ENCODE assay signal across 16 cellular contexts in genomic region chr10:61486738-61487396, GRCh38. TPM values are rescaled to one million over a fixed set of nuclear protein-coding genes. Genes with fewer than 3 reads are reported as not detected.
DNase-seq lines count a peak whose midpoint lies in the region; ATAC-seq and TF ChIP-seq lines count a peak whose summit lies in the region.
"Had no signal": no experiment of that assay in that cellular context is flagged by ENCODE, and none has a peak within 500 bp of the region (broad histone marks: within the 10 kb centered on the region; RNA-seq: fewer than 3 reads in every experiment).

No MANE protein-coding gene starts in this region.

- H3K27ac ChIP-seq in PC-9 = no peak overlapping the region
- no peak overlapping the region for H3K27ac ChIP-seq in upper lobe of right lung
- H3K27ac ChIP-seq: breast epithelium, upper lobe of left lung had no signal

- H3K4me3 ChIP-seq in PC-9 (no peak overlapping the region), upper lobe of right lung (no peak overlapping the region)
- H3K4me3 ChIP-seq: breast epithelium, upper lobe of left lung had no signal

- POLR2A ChIA-PET in PC-9 (lab: Charles Lee; ENCODE audit: unreplicated experiment) = no interaction called here

- intact Hi-C loops in PC-9 (cut with micrococcal nuclease; ENCODE audit: unreplicated experiment) (no loop called here), upper lobe of right lung (cut with DNase I) (no loop called here)

- H3K4me1 ChIP-seq in PC-9 (replicated peaks; ENCODE audit: insufficient read depth) (0 out of 2 replicates have a peak, but pooled peaks cover 7% of the 10 kb centered on the region), upper lobe of right lung (peaks cover 6% of the 10 kb centered on the region)
- H3K4me1 ChIP-seq: breast epithelium had no signal

- H3K27me3 ChIP-seq in PC-9 (ENCODE audit: insufficient read depth, low read depth) = no peaks in the 10 kb centered on the region
- H3K27me3 ChIP-seq in upper lobe of right lung = no peaks in the 10 kb centered on the region
- H3K27me3 ChIP-seq: breast epithelium, upper lobe of left lung had no signal

- no peak overlapping the region; the same call in 1 of the 2 replicates for H3K4me2 ChIP-seq in PC-9

- H3K9me3 ChIP-seq in PC-9 (ENCODE audit: insufficient read depth, low read depth) (no peaks in the 10 kb centered on the region), upper lobe of right lung (no peaks in the 10 kb centered on the region)
- H3K9me3 ChIP-seq: breast epithelium, upper lobe of left lung had no signal

- peaks cover 8% of the 10 kb centered on the region; the same call in 1 of the 2 replicates for H3K9me2 ChIP-seq in PC-9 (ENCODE audit: insufficient read depth)

- BruUV-seq in PC-9 (replicated peaks; lab: Mats Ljungman, UMichigan) = no TSS peak

- ATAC-seq in upper lobe of right lung (peak; percentile 87), HG03175 (IDR thresholded peaks at IDR 0.05; ENCODE audit: unreplicated experiment) (no peak)
- ATAC-seq: activated T-helper 17 cell treated with anti-CD3 and anti-CD28 coated beads, Interleukin-2, amount 50 U/mL, for 72 hours had no signal

- no peaks in the 10 kb centered on the region for H4K20me1 ChIP-seq in PC-9 (ENCODE audit: insufficient read depth)

- no peak for TF ChIP-seq CTCF in PC-9 (conservative IDR thresholded peaks at IDR 0.05)
- no peak for TF ChIP-seq CTCF in upper lobe of right lung (IDR thresholded peaks at IDR 0.05)

- H3F3A ChIP-seq in PC-9 (ENCODE audit: insufficient read depth, low read depth) = no peaks in the 10 kb centered on the region

- H2AFZ ChIP-seq in PC-9 = 0 out of 2 replicates have a peak overlapping the region, but pooled peaks have one; percentile 17

- CTCF ChIA-PET in PC-9 (lab: Charles Lee) = no interaction called here

- DNase-seq in SIG-M5 treated with dmso at 0.1 percent for 504 hours (lab: John Stamatoyannopoulos, UW; ENCODE audit: unreplicated experiment) (peak; percentile 50), SIG-M5 (lab: John Stamatoyannopoulos, UW) (no peak), PC-9 (peak in 1 of 2 experiments; percentile 34), fibroblast of the conjunctiva (ENCODE audit: low read depth) (peak; percentile 30), upper lobe of right lung (no peak), DMS 273 (lab: John Stamatoyannopoulos, UW; ENCODE audit: unreplicated experiment) (no peak), NCI-H1105 (lab: John Stamatoyannopoulos, UW) (no peak)
- DNase-seq: activated CD4-positive, alpha-beta T cell treated with anti-CD3 and anti-CD28 coated beads, Interleukin-2, amount 50 U/mL, for 1 hour; DMS79; H7; NCI-H1930; upper lobe of left lung had no signal

- H3K36me3 ChIP-seq in PC-9 (ENCODE audit: low read depth) (no peaks in the 10 kb centered on the region), upper lobe of right lung (no peaks in the 10 kb centered on the region)
- H3K36me3 ChIP-seq: breast epithelium, upper lobe of left lung had no signal

- H3K79me2 ChIP-seq in PC-9 (ENCODE audit: low read depth) = no peaks in the 10 kb centered on the region

RNA-seq across cellular contexts. Expression of gene TMEM26, which starts 33.7 kb away (rescaled TPM):
- not detected in 2 replicates for total RNA-seq in PC-9 (2021)
- total RNA-seq in upper lobe of right lung = 0.46 TPM
- total RNA-seq: activated T-helper 17 cell treated with anti-CD3 and anti-CD28 coated beads, Interleukin-2, amount 50 U/mL, for 72 hours; H7; T-helper 2 cell treated with Interferon-gamma antibody and Interleukin-4, amounts not matched to agents 100 ng/mL and 5 ng/mL, for 36 hours had no signal

Comparison
In these comparisons a context has a peak if more than half of its experiments do, and no peak if none do; other contexts are left out.
1. DNase-seq: peak in SIG-M5 treated with dmso at 0.1 percent for 504 hours (single experiment) and fibroblast of the conjunctiva (single experiment); none in SIG-M5 (single experiment), upper lobe of right lung (single experiment), DMS 273 (single experiment) and NCI-H1105 (single experiment).